9 cellular contexts compared by ENCODE assay signal in genomic region chr9:117825609-117826347, GRCh38.
DNase-seq lines count a peak whose midpoint lies in the region; ATAC-seq, FAIRE-seq and TF ChIP-seq lines count a peak whose summit lies in the region.
"Had no signal": no experiment of that assay in that cellular context is flagged by ENCODE, and none has a peak within 500 bp of the region (broad histone marks: within the 10 kb centered on the region; RNA-seq: fewer than 3 reads in every experiment).

No MANE protein-coding gene starts in this region.

- no peak for TF ChIP-seq POLR2A in H54 (IDR thresholded peaks at IDR 0.05; ENCODE audit: low read depth, low read length)

- H3K9me3 ChIP-seq in WERI-Rb-1 (ENCODE audit: severe bottlenecking) = no peaks in the 10 kb centered on the region

- peak; percentile 91 for ATAC-seq in HG03066 (IDR thresholded peaks at IDR 0.05; ENCODE audit: low read depth, unreplicated experiment)

- no peaks in the 10 kb centered on the region for H3K36me3 ChIP-seq in WERI-Rb-1

- FAIRE-seq in GM19239 (lab: Jason Lieb, UNC) (peak; percentile 59), H54 (lab: Jason Lieb, UNC) (no peak)

- no peak for DNase-seq in GM19239 (ENCODE audit: insufficient read length, low spot score)
- DNase-seq in T-helper 9 cell = peak; percentile 15
- peak; percentile 8 for DNase-seq in midbrain (lab: John Stamatoyannopoulos, UW)
- DNase-seq in NCI-H82 treated with DMSO at 0.1 percent for 48 hours (lab: John Stamatoyannopoulos, UW; ENCODE audit: unreplicated experiment) = no peak
- DNase-seq in H54 (ENCODE audit: insufficient read length, low spot score) = no peak
- DNase-seq in WERI-Rb-1 = no peak
- no peak for DNase-seq in NCI-H2107 treated with DMSO at 0.1 percent for 48 hours (lab: John Stamatoyannopoulos, UW; ENCODE audit: unreplicated experiment)
- DNase-seq: IMR-90 had no signal

- H3K27me3 ChIP-seq in WERI-Rb-1 (ENCODE audit: insufficient read depth, low read depth, severe bottlenecking) = no peaks in the 10 kb centered on the region

- H3K4me3 ChIP-seq in WERI-Rb-1 (ENCODE audit: low read depth, low read length) = no peak overlapping the region

- no peak for TF ChIP-seq CTCF in WERI-Rb-1 (IDR thresholded peaks at IDR 0.05; ENCODE audit: low read depth, low read length)

- H3K27ac ChIP-seq in WERI-Rb-1 = no peak overlapping the region

Comparison
In these comparisons a context has a peak if more than half of its experiments do, and no peak if none do; other contexts are left out.
1. DNase-seq: peak in T-helper 9 cell (single experiment) and midbrain (single experiment); none in GM19239 (single experiment), NCI-H82 treated with DMSO at 0.1 percent for 48 hours (single experiment), H54 (single experiment), WERI-Rb-1 (single experiment) and NCI-H2107 treated with DMSO at 0.1 percent for 48 hours (single experiment).